Comparison of ENCODE assay signal across 8 cellular contexts in genomic region chr21:35444391-35444790, GRCh38.
"Had no signal": no experiment of that assay in that cellular context is flagged by ENCODE, and none has a peak within 500 bp of the region (broad histone marks: within the 10 kb centered on the region; RNA-seq: fewer than 3 reads in every experiment).

No MANE protein-coding gene starts in this region.

- H3K4me3 Mint-ChIP-seq: IgD-negative memory B cell had no signal

- H3K4me2 ChIP-seq: KMS-11 had no signal

- H3K9me3 Mint-ChIP-seq: IgD-negative memory B cell had no signal

- FAIRE-seq: HepG2, HTR-8/SVneo had no signal

- H3K9ac ChIP-seq: KMS-11 had no signal

- ATAC-seq: HepG2 had no signal

- DNase-seq: IMR-90, KBM-7, KG1 had no signal

- H3K27ac ChIP-seq: HL-60, KMS-11 had no signal
